In the genomic region with DNA sequence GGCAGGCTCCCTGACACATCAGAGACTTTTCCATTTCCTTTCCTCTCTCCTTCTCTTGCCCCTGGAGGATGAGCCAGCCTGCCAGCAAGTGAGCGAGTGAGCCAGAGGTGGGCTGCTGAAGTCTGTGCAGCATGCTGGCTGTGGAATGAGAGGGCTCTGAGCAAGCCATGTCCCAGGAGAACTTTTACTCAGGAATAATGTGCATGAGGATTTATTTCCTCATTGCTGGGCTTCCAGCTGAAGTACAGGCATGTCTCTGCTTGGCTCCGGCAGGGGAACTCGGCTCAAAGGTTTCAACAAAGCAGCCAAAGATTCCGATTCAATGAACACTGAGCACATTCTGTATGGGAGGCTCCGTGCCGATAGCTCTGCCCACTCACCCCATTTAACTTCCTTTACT, we compare ENCODE assay signal across 20 cellular contexts. TPM values are rescaled to one million over a fixed set of nuclear protein-coding genes. Genes with fewer than 3 reads are reported as not detected.
A peak's percentile ranks its signal among the peaks of the same experiment; 100 is the strongest.
DNase-seq lines count a peak whose midpoint lies in the region; ATAC-seq, FAIRE-seq and TF ChIP-seq lines count a peak whose summit lies in the region.
"Had no signal": no experiment of that assay in that cellular context is flagged by ENCODE, and none has a peak within 500 bp of the region (broad histone marks: within the 10 kb centered on the region; RNA-seq: fewer than 3 reads in every experiment).

No MANE protein-coding gene starts in this region.

- H3K4me1 Mint-ChIP-seq in astrocyte (ENCODE audit: low read depth, unreplicated experiment): peaks cover 5% of the 10 kb centered on the region
- H3K4me1 Mint-ChIP-seq in CD8-positive, alpha-beta T cell (ENCODE audit: low read depth): peaks cover 12% of the 10 kb centered on the region
- no peaks in the 10 kb centered on the region for H3K4me1 Mint-ChIP-seq in activated CD8-positive, alpha-beta memory T cell treated with anti-CD3 and anti-CD28 coated beads, Interleukin-2, amount 10 ng/mL, durations not matched to agents 7 days and 5 days

- no peak overlapping the region for H2AFZ ChIP-seq in astrocyte (ENCODE audit: low read depth, low read length)
- no peak overlapping the region for H2AFZ ChIP-seq in osteoblast (ENCODE audit: low read length)

- no peak overlapping the region for H3K4me3 ChIP-seq in BLaER1
- H3K4me3 ChIP-seq in astrocyte (ENCODE audit: insufficient read depth, low read depth, low read length): no peak overlapping the region
- H3K4me3 ChIP-seq in fibroblast of mammary gland (ENCODE audit: control insufficient read depth, low read depth, low read length): no peak overlapping the region
- H3K4me3 ChIP-seq in osteoblast (ENCODE audit: insufficient read depth, low read length): no peak overlapping the region
- H3K4me3 ChIP-seq in CD8-positive, alpha-beta T cell (ENCODE audit: low read depth, low read length): no peak overlapping the region
- H3K4me3 ChIP-seq: heart left ventricle, SJCRH30 had no signal

- H3K4me3 Mint-ChIP-seq in astrocyte (ENCODE audit: unreplicated experiment): no peak overlapping the region
- H3K4me3 Mint-ChIP-seq in CD8-positive, alpha-beta T cell: no peak overlapping the region
- H3K4me3 Mint-ChIP-seq in activated CD8-positive, alpha-beta memory T cell treated with anti-CD3 and anti-CD28 coated beads, Interleukin-2, amount 10 ng/mL, durations not matched to agents 7 days and 5 days: no peak overlapping the region
- H3K4me3 Mint-ChIP-seq: CD8-positive, alpha-beta memory T cell; naive thymus-derived CD8-positive, alpha-beta T cell had no signal

- intact Hi-C loops in CD8-positive, alpha-beta T cell (cut with DNase I, micrococcal nuclease): no loop called here

- CTCF ChIA-PET in CD8-positive, alpha-beta T cell (lab: Charles Lee): interaction anchor here (0.7 kb wide), 1 partner anchor 388 kb away, joined by 4 read pairs; no protein-coding TSS in a partner anchor
- CTCF ChIA-PET in activated CD8-positive, alpha-beta memory T cell treated with anti-CD3 and anti-CD28 coated beads, Interleukin-2, amount 10 ng/mL, durations not matched to agents 7 days and 5 days (lab: Charles Lee): no interaction called here

- no peak overlapping the region for H3K4me2 ChIP-seq in BLaER1
- peak overlapping the region; percentile 15 for H3K4me2 ChIP-seq in astrocyte (ENCODE audit: low read length)
- peak overlapping the region; percentile 29 for H3K4me2 ChIP-seq in osteoblast (ENCODE audit: insufficient read depth, low read length)

- no peak overlapping the region for H3K27ac Mint-ChIP-seq in astrocyte (ENCODE audit: unreplicated experiment)
- H3K27ac Mint-ChIP-seq in CD8-positive, alpha-beta T cell: no peak overlapping the region
- no peak overlapping the region for H3K27ac Mint-ChIP-seq in activated CD8-positive, alpha-beta memory T cell treated with anti-CD3 and anti-CD28 coated beads, Interleukin-2, amount 10 ng/mL, durations not matched to agents 7 days and 5 days
- H3K27ac Mint-ChIP-seq: activated T-helper 2 cell treated with anti-CD3 and anti-CD28 coated beads, Interferon-gamma antibody, Interleukin-2, Interleukin-4, amounts not matched to agents 10 μg/mL and 5 μg/mL and 100 μg/mL, durations not matched to agents 14 hours and 24 hours and 36 hours; CD8-positive, alpha-beta memory T cell had no signal

- no peaks in the 10 kb centered on the region for H3K36me3 ChIP-seq in BLaER1
- H3K36me3 ChIP-seq in astrocyte (ENCODE audit: insufficient read depth, low read length): no peaks in the 10 kb centered on the region
- no peaks in the 10 kb centered on the region for H3K36me3 ChIP-seq in osteoblast (ENCODE audit: insufficient read depth, low read length)
- H3K36me3 ChIP-seq in CD8-positive, alpha-beta T cell (ENCODE audit: insufficient read depth, low read length): no peaks in the 10 kb centered on the region
- H3K36me3 ChIP-seq: heart left ventricle, SJCRH30 had no signal

- POLR2A ChIA-PET in CD8-positive, alpha-beta T cell (lab: Charles Lee): interaction anchor here (0.6 kb wide), 1 partner anchor 124 kb away, joined by 3 read pairs; no protein-coding TSS in a partner anchor

- FAIRE-seq in astrocyte (lab: Jason Lieb, UNC): no peak
- FAIRE-seq: endometrium had no signal

- H3K4me1 ChIP-seq in BLaER1 (no peaks in the 10 kb centered on the region), astrocyte (ENCODE audit: insufficient read depth, low read length) (no peaks in the 10 kb centered on the region), osteoblast (ENCODE audit: insufficient read depth, low read length) (peaks cover 3% of the 10 kb centered on the region)
- peaks cover 6% of the 10 kb centered on the region for H3K4me1 ChIP-seq in CD8-positive, alpha-beta T cell (ENCODE audit: insufficient read depth, low read length)
- H3K4me1 ChIP-seq: heart left ventricle, SJCRH30 had no signal

- DNase-seq in astrocyte (ENCODE audit: low read depth) (peak; percentile 25), fibroblast of mammary gland (ENCODE audit: low read depth) (peak; percentile 89), osteoblast (ENCODE audit: insufficient read length, low spot score, missing footprints) (peak; percentile 93), NCI-H2227 treated with DMSO at 0.1 percent for 48 hours (lab: John Stamatoyannopoulos, UW) (no peak), EL (no peak)
- no peak for DNase-seq in CD8-positive, alpha-beta T cell
- DNase-seq in activated CD8-positive, alpha-beta memory T cell treated with anti-CD3 and anti-CD28 coated beads, Interleukin-2, amount 10 ng/mL, durations not matched to agents 7 days and 5 days: no peak
- DNase-seq: CD8-positive, alpha-beta memory T cell; DND-41; naive thymus-derived CD8-positive, alpha-beta T cell; NCI-H1694; NCI-H524; SJCRH30; stimulated activated naive CD8-positive, alpha-beta T cell treated with anti-CD3 and anti-CD28 coated beads, Interleukin-15, Interleukin-2, amounts not matched to agents 100 U/mL and 50 U/mL, for 24 hours; T-helper 9 cell had no signal

- TF ChIP-seq CTCF in astrocyte (IDR thresholded peaks at IDR 0.05; ENCODE audit: insufficient read depth, low read depth, low read length) (no peak), fibroblast of mammary gland (conservative IDR thresholded peaks at IDR 0.05; ENCODE audit: control insufficient read depth, insufficient read depth, low read depth, low read length) (no peak), osteoblast (IDR thresholded peaks at IDR 0.05; ENCODE audit: extremely low read depth, low read depth, low read length) (no peak)
- no peak for TF ChIP-seq CTCF in CD8-positive, alpha-beta T cell (IDR thresholded peaks at IDR 0.05)

- H3K27ac ChIP-seq in BLaER1 (no peak overlapping the region), astrocyte (ENCODE audit: low read depth, low read length) (no peak overlapping the region), osteoblast (ENCODE audit: low read depth, low read length) (no peak overlapping the region)
- no peak overlapping the region for H3K27ac ChIP-seq in CD8-positive, alpha-beta T cell (ENCODE audit: low read depth, low read length)
- H3K27ac ChIP-seq: heart left ventricle, SJCRH30 had no signal

- ATAC-seq in CD8-positive, alpha-beta T cell: no peak
- ATAC-seq in activated CD8-positive, alpha-beta memory T cell treated with anti-CD3 and anti-CD28 coated beads, Interleukin-2, amount 10 ng/mL, durations not matched to agents 7 days and 5 days: no peak
- ATAC-seq: activated CD4-positive, CD25-positive, alpha-beta regulatory T cell treated with anti-CD3 and anti-CD28 coated beads, Interleukin-2, amount 50 U/mL, for 24 hours; heart left ventricle; naive thymus-derived CD8-positive, alpha-beta T cell; stimulated activated naive CD8-positive, alpha-beta T cell treated with anti-CD3 and anti-CD28 coated beads, Interleukin-15, Interleukin-2, amounts not matched to agents 100 U/mL and 50 U/mL, for 24 hours had no signal

- H3K36me3 Mint-ChIP-seq in astrocyte (ENCODE audit: low read depth, unreplicated experiment): no peaks in the 10 kb centered on the region
- H3K36me3 Mint-ChIP-seq in CD8-positive, alpha-beta T cell: no peaks in the 10 kb centered on the region
- no peaks in the 10 kb centered on the region for H3K36me3 Mint-ChIP-seq in activated CD8-positive, alpha-beta memory T cell treated with anti-CD3 and anti-CD28 coated beads, Interleukin-2, amount 10 ng/mL, durations not matched to agents 7 days and 5 days
- H3K36me3 Mint-ChIP-seq: CD8-positive, alpha-beta memory T cell had no signal

- H4K20me1 ChIP-seq in BLaER1: no peaks in the 10 kb centered on the region
- H4K20me1 ChIP-seq in astrocyte (ENCODE audit: insufficient read depth, low read length): no peaks in the 10 kb centered on the region
- H4K20me1 ChIP-seq in osteoblast (ENCODE audit: insufficient read depth, low read length): no peaks in the 10 kb centered on the region

- H3K79me2 ChIP-seq in astrocyte (ENCODE audit: insufficient read depth, low read length): no peaks in the 10 kb centered on the region
- H3K79me2 ChIP-seq in osteoblast (ENCODE audit: insufficient read depth, low read length): no peaks in the 10 kb centered on the region

- H3K9ac ChIP-seq in BLaER1 (0 out of 2 replicates have a peak overlapping the region, but pooled peaks have one; percentile 19), astrocyte (ENCODE audit: low read length) (no peak overlapping the region)

- H3K27me3 ChIP-seq in BLaER1: no peaks in the 10 kb centered on the region
- H3K27me3 ChIP-seq in astrocyte (ENCODE audit: insufficient read depth, low read length): peaks cover 21% of the 10 kb centered on the region
- H3K27me3 ChIP-seq in osteoblast (ENCODE audit: insufficient read depth, low read length): peaks cover 3% of the 10 kb centered on the region
- H3K27me3 ChIP-seq in CD8-positive, alpha-beta T cell (ENCODE audit: insufficient read depth, low read length): no peaks in the 10 kb centered on the region

- H3K9me3 ChIP-seq in BLaER1: no peaks in the 10 kb centered on the region
- no peaks in the 10 kb centered on the region for H3K9me3 ChIP-seq in astrocyte (ENCODE audit: insufficient read depth, low read depth, low read length)
- H3K9me3 ChIP-seq in osteoblast (ENCODE audit: low read depth, low read length): no peaks in the 10 kb centered on the region
- no peaks in the 10 kb centered on the region for H3K9me3 ChIP-seq in CD8-positive, alpha-beta T cell (ENCODE audit: low read length)
- H3K9me3 ChIP-seq: heart left ventricle, SJCRH30 had no signal

- H3K9me3 Mint-ChIP-seq in astrocyte (ENCODE audit: unreplicated experiment): no peaks in the 10 kb centered on the region
- no peaks in the 10 kb centered on the region for H3K9me3 Mint-ChIP-seq in CD8-positive, alpha-beta T cell
- no peaks in the 10 kb centered on the region for H3K9me3 Mint-ChIP-seq in activated CD8-positive, alpha-beta memory T cell treated with anti-CD3 and anti-CD28 coated beads, Interleukin-2, amount 10 ng/mL, durations not matched to agents 7 days and 5 days (ENCODE audit: low read depth)
- H3K9me3 Mint-ChIP-seq: activated T-helper 2 cell treated with anti-CD3 and anti-CD28 coated beads, Interferon-gamma antibody, Interleukin-2, Interleukin-4, amounts not matched to agents 10 μg/mL and 5 μg/mL and 100 μg/mL, durations not matched to agents 14 hours and 24 hours and 36 hours; CD8-positive, alpha-beta memory T cell; naive thymus-derived CD8-positive, alpha-beta T cell had no signal

- peaks cover 21% of the 10 kb centered on the region for H3K27me3 Mint-ChIP-seq in astrocyte (ENCODE audit: low read depth, unreplicated experiment)
- no peaks in the 10 kb centered on the region for H3K27me3 Mint-ChIP-seq in CD8-positive, alpha-beta T cell (ENCODE audit: low read depth)
- H3K27me3 Mint-ChIP-seq in activated CD8-positive, alpha-beta memory T cell treated with anti-CD3 and anti-CD28 coated beads, Interleukin-2, amount 10 ng/mL, durations not matched to agents 7 days and 5 days: peaks cover 4% of the 10 kb centered on the region

RNA-seq across cellular contexts. Expression of gene UBIAD1, which starts 43.7 kb away (rescaled TPM):
- total RNA-seq in astrocyte (15.4 and 15.5 TPM in 2 replicates), osteoblast (10.5 and 11.8 TPM in 2 replicates)
- 10 to 100 TPM; 15.9 to 18.2 TPM for total RNA-seq in CD8-positive, alpha-beta T cell
- total RNA-seq in activated CD8-positive, alpha-beta memory T cell treated with anti-CD3 and anti-CD28 coated beads, Interleukin-2, amount 10 ng/mL, durations not matched to agents 7 days and 5 days: 10 to 100 TPM; 21.9 to 25.9 TPM

RNA-seq across cellular contexts. Expression of gene MTOR, which starts 54.4 kb away (rescaled TPM):
- total RNA-seq in astrocyte: 43.6 and 45.5 TPM in 2 replicates
- 26.5 and 34.0 TPM in 2 replicates for total RNA-seq in osteoblast
- total RNA-seq in CD8-positive, alpha-beta T cell: 10 to 100 TPM; 24.7 to 25.1 TPM
- 10 to 100 TPM; 50.1 to 52.0 TPM for total RNA-seq in activated CD8-positive, alpha-beta memory T cell treated with anti-CD3 and anti-CD28 coated beads, Interleukin-2, amount 10 ng/mL, durations not matched to agents 7 days and 5 days

Comparison
In these comparisons a context has a peak if more than half of its experiments do, and no peak if none do; other contexts are left out.
1. DNase-seq: peak in astrocyte (single experiment), fibroblast of mammary gland (single experiment) and osteoblast (single experiment); none in CD8-positive, alpha-beta T cell (0 of 7), NCI-H2227 treated with DMSO at 0.1 percent for 48 hours (single experiment), EL (single experiment) and activated CD8-positive, alpha-beta memory T cell treated with anti-CD3 and anti-CD28 coated beads, Interleukin-2, amount 10 ng/mL, durations not matched to agents 7 days and 5 days (single experiment).